13 cellular contexts compared by ENCODE assay signal in genomic region chr12:78120866-78121590, GRCh38.
A peak's percentile ranks its signal among the peaks of the same experiment; 100 is the strongest.
DNase-seq lines count a peak whose midpoint lies in the region; ATAC-seq and TF ChIP-seq lines count a peak whose summit lies in the region.
"Had no signal": no experiment of that assay in that cellular context is flagged by ENCODE, and none has a peak within 500 bp of the region (broad histone marks: within the 10 kb centered on the region; RNA-seq: fewer than 3 reads in every experiment).

No MANE protein-coding gene starts in this region.

- DNase-seq in DMS 273 (lab: John Stamatoyannopoulos, UW; ENCODE audit: unreplicated experiment) (peak; percentile 32), DMS 273 treated with DMSO at 0.1 percent for 48 hours (lab: John Stamatoyannopoulos, UW) (no peak), NAMALWA (ENCODE audit: low spot score) (peak; percentile 47), vagina (ENCODE audit: extremely low spot score in 2 of 2) (no peak)
- DNase-seq in activated CD8-positive, alpha-beta T cell treated with anti-CD3 and anti-CD28 coated beads for 36 hours: no peak
- DNase-seq in activated CD8-positive, alpha-beta memory T cell treated with anti-CD3 and anti-CD28 coated beads, Interleukin-2, amount 10 ng/mL, durations not matched to agents 7 days and 5 days: no peak
- DNase-seq: 8988T; activated CD8-positive, alpha-beta memory T cell treated with anti-CD3 and anti-CD28 coated beads, Interleukin-2, amount 50 U/mL, for 48 hours; hypothalamus; MG63; stimulated activated CD4-positive, alpha-beta T cell treated with anti-CD3 and anti-CD28 coated beads, Interleukin-12 subunit alpha, Interleukin-12 subunit beta, amount 100 ng/mL, for 4 hours had no signal

- H3K4me3 ChIP-seq in parathyroid adenoma (ENCODE audit: low read depth, low read length) (no peak overlapping the region), vagina (no peak overlapping the region)
- H3K4me3 ChIP-seq: MG63 had no signal

- H3K27ac Mint-ChIP-seq in brain: peak overlapping the region in 2 of 5 experiments; percentile 35 to 73
- no peak overlapping the region for H3K27ac Mint-ChIP-seq in activated CD8-positive, alpha-beta T cell treated with anti-CD3 and anti-CD28 coated beads for 36 hours
- H3K27ac Mint-ChIP-seq in activated CD8-positive, alpha-beta memory T cell treated with anti-CD3 and anti-CD28 coated beads, Interleukin-2, amount 10 ng/mL, durations not matched to agents 7 days and 5 days: no peak overlapping the region

- H3K36me3 ChIP-seq in parathyroid adenoma (ENCODE audit: control insufficient read depth, insufficient read depth, low read length) (no peaks in the 10 kb centered on the region), vagina (no peaks in the 10 kb centered on the region)
- H3K36me3 ChIP-seq: MG63 had no signal

- H2AFZ ChIP-seq in parathyroid adenoma: no peak overlapping the region

- no peaks in the 10 kb centered on the region for H3K79me2 ChIP-seq in parathyroid adenoma

- no peaks in the 10 kb centered on the region for H3K9me3 Mint-ChIP-seq in brain
- H3K9me3 Mint-ChIP-seq in activated CD8-positive, alpha-beta T cell treated with anti-CD3 and anti-CD28 coated beads for 36 hours: peaks cover 3% of the 10 kb centered on the region
- no peaks in the 10 kb centered on the region for H3K9me3 Mint-ChIP-seq in activated CD8-positive, alpha-beta memory T cell treated with anti-CD3 and anti-CD28 coated beads, Interleukin-2, amount 10 ng/mL, durations not matched to agents 7 days and 5 days (ENCODE audit: low read depth)

- intact Hi-C loops in activated CD8-positive, alpha-beta T cell treated with anti-CD3 and anti-CD28 coated beads for 36 hours (cut with micrococcal nuclease): no loop called here
- intact Hi-C loops in vagina (cut with DNase I): no loop called here

- H3K4me1 ChIP-seq in parathyroid adenoma (no peaks in the 10 kb centered on the region), vagina (no peaks in the 10 kb centered on the region)

- no peak for ATAC-seq in activated CD8-positive, alpha-beta T cell treated with anti-CD3 and anti-CD28 coated beads for 36 hours
- no peak for ATAC-seq in activated CD8-positive, alpha-beta memory T cell treated with anti-CD3 and anti-CD28 coated beads, Interleukin-2, amount 10 ng/mL, durations not matched to agents 7 days and 5 days

- no peak overlapping the region for H3K4me2 ChIP-seq in parathyroid adenoma (ENCODE audit: low read length)

- H3K4me1 Mint-ChIP-seq in brain: peaks cover 6% of the 10 kb centered on the region
- no peaks in the 10 kb centered on the region for H3K4me1 Mint-ChIP-seq in activated CD8-positive, alpha-beta T cell treated with anti-CD3 and anti-CD28 coated beads for 36 hours (ENCODE audit: low read depth)
- no peaks in the 10 kb centered on the region for H3K4me1 Mint-ChIP-seq in activated CD8-positive, alpha-beta memory T cell treated with anti-CD3 and anti-CD28 coated beads, Interleukin-2, amount 10 ng/mL, durations not matched to agents 7 days and 5 days

- TF ChIP-seq CTCF in brain (conservative IDR thresholded peaks at IDR 0.05) (peak; percentile 56 to 57), parathyroid adenoma (IDR thresholded peaks at IDR 0.05) (peak; percentile 28), vagina (IDR thresholded peaks at IDR 0.05) (no peak)
- no peak for TF ChIP-seq CTCF in activated CD8-positive, alpha-beta T cell treated with anti-CD3 and anti-CD28 coated beads for 36 hours (IDR thresholded peaks at IDR 0.05)

- H3K27me3 ChIP-seq in parathyroid adenoma (ENCODE audit: control insufficient read depth, insufficient read depth, low read length) (no peaks in the 10 kb centered on the region), vagina (no peaks in the 10 kb centered on the region)
- H3K27me3 ChIP-seq: MG63 had no signal

- CTCF ChIA-PET in activated CD8-positive, alpha-beta T cell treated with anti-CD3 and anti-CD28 coated beads for 36 hours (lab: Charles Lee): interaction anchor here (1.1 kb wide), 1 partner anchor 121 kb away, joined by 3 read pairs; no protein-coding TSS in a partner anchor
- CTCF ChIA-PET in activated CD8-positive, alpha-beta memory T cell treated with anti-CD3 and anti-CD28 coated beads, Interleukin-2, amount 10 ng/mL, durations not matched to agents 7 days and 5 days (lab: Charles Lee): no interaction called here

- no peak overlapping the region for H3K27ac ChIP-seq in parathyroid adenoma
- no peak overlapping the region for H3K27ac ChIP-seq in vagina

- no peak overlapping the region for H3K4me3 Mint-ChIP-seq in brain
- H3K4me3 Mint-ChIP-seq in activated CD8-positive, alpha-beta T cell treated with anti-CD3 and anti-CD28 coated beads for 36 hours: no peak overlapping the region
- H3K4me3 Mint-ChIP-seq in activated CD8-positive, alpha-beta memory T cell treated with anti-CD3 and anti-CD28 coated beads, Interleukin-2, amount 10 ng/mL, durations not matched to agents 7 days and 5 days: no peak overlapping the region

- no peak for TF ChIP-seq POLR2A in vagina (IDR thresholded peaks at IDR 0.05)

- POLR2A ChIA-PET in activated CD8-positive, alpha-beta T cell treated with anti-CD3 and anti-CD28 coated beads for 36 hours (lab: Charles Lee): no interaction called here

- H3K9me3 ChIP-seq in parathyroid adenoma (ENCODE audit: control insufficient read depth, low read length): no peaks in the 10 kb centered on the region
- no peaks in the 10 kb centered on the region for H3K9me3 ChIP-seq in vagina
- H3K9me3 ChIP-seq: MG63 had no signal

- H3K27me3 Mint-ChIP-seq in brain: no peaks in the 10 kb centered on the region
- no peaks in the 10 kb centered on the region for H3K27me3 Mint-ChIP-seq in activated CD8-positive, alpha-beta T cell treated with anti-CD3 and anti-CD28 coated beads for 36 hours
- H3K27me3 Mint-ChIP-seq in activated CD8-positive, alpha-beta memory T cell treated with anti-CD3 and anti-CD28 coated beads, Interleukin-2, amount 10 ng/mL, durations not matched to agents 7 days and 5 days: no peaks in the 10 kb centered on the region

- H3K36me3 Mint-ChIP-seq in brain: peaks cover 46% of the 10 kb centered on the region
- no peaks in the 10 kb centered on the region for H3K36me3 Mint-ChIP-seq in activated CD8-positive, alpha-beta T cell treated with anti-CD3 and anti-CD28 coated beads for 36 hours (ENCODE audit: low read depth)
- H3K36me3 Mint-ChIP-seq in activated CD8-positive, alpha-beta memory T cell treated with anti-CD3 and anti-CD28 coated beads, Interleukin-2, amount 10 ng/mL, durations not matched to agents 7 days and 5 days: no peaks in the 10 kb centered on the region

- H3K9ac ChIP-seq in parathyroid adenoma: no peak overlapping the region

Comparison
In these comparisons a context has a peak if more than half of its experiments do, and no peak if none do; other contexts are left out.
1. DNase-seq: peak in DMS 273 (single experiment) and NAMALWA (single experiment); none in DMS 273 treated with DMSO at 0.1 percent for 48 hours (single experiment), activated CD8-positive, alpha-beta T cell treated with anti-CD3 and anti-CD28 coated beads for 36 hours (single experiment), vagina (0 of 2) and activated CD8-positive, alpha-beta memory T cell treated with anti-CD3 and anti-CD28 coated beads, Interleukin-2, amount 10 ng/mL, durations not matched to agents 7 days and 5 days (single experiment).
2. CTCF ChIP-seq: peak in brain (2 of 2) and parathyroid adenoma (single experiment); none in activated CD8-positive, alpha-beta T cell treated with anti-CD3 and anti-CD28 coated beads for 36 hours (single experiment) and vagina (0 of 3).